ENCODE assay signal across 32 cellular contexts in the genomic region with DNA sequence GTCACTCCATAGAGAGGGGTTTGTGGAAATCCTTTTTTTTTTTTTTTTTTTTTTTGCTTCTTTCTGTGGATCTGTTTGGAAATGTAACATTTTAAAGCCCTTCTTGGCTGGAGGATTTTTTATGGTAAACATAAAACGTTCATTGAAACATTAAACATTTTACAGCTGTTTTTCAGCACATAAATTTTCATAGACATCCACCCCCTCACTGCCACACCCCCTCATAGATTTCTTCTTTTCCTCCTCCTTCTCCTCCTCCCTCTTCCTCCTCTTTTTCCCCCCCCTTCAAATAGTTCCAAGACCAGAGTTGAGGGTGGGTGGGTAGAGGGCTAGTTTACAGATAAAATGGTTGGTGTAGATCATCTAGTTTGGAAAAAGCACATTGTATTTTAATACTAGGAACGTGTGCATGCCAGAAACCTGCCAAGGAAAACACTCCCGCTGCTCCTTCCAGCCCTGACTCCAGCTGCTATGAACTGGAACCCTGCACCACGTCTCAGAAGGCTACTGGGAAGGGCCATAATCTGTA.
DNase-seq lines count a peak whose midpoint lies in the region; ATAC-seq and TF ChIP-seq lines count a peak whose summit lies in the region.
"Had no signal": no experiment of that assay in that cellular context is flagged by ENCODE, and none has a peak within 500 bp of the region (broad histone marks: within the 10 kb centered on the region; RNA-seq: fewer than 3 reads in every experiment).

No MANE protein-coding gene starts in this region.

- H3K9me3 ChIP-seq in esophagus squamous epithelium = no peaks in the 10 kb centered on the region
- no peaks in the 10 kb centered on the region for H3K9me3 ChIP-seq in smooth muscle cell (replicated peaks; ENCODE audit: low read depth)
- H3K9me3 ChIP-seq: BLaER1, HAP-1, thoracic aorta had no signal

- intact Hi-C loops in esophagus squamous epithelium (cut with DNase I) = no loop called here

- H4K20me1 ChIP-seq in smooth muscle cell (ENCODE audit: low read depth) = no peaks in the 10 kb centered on the region
- H4K20me1 ChIP-seq: BLaER1 had no signal

- H3K79me2 ChIP-seq in smooth muscle cell (ENCODE audit: low read depth) = no peaks in the 10 kb centered on the region

- no peaks in the 10 kb centered on the region for H3K27me3 ChIP-seq in esophagus squamous epithelium
- no peaks in the 10 kb centered on the region for H3K27me3 ChIP-seq in smooth muscle cell (ENCODE audit: low read depth)
- H3K27me3 ChIP-seq: BLaER1 had no signal

- no peak overlapping the region for H3K4me2 ChIP-seq in smooth muscle cell
- H3K4me2 ChIP-seq: BLaER1 had no signal

- H3K27me3 Mint-ChIP-seq in T-cell (no peaks in the 10 kb centered on the region), nephron (ENCODE audit: low read depth) (peaks cover 2% of the 10 kb centered on the region), type B pancreatic cell (no peaks in the 10 kb centered on the region)
- H3K27me3 Mint-ChIP-seq: activated CD4-positive, alpha-beta T cell treated with anti-CD3 and anti-CD28 coated beads for 36 hours; activated CD8-positive, alpha-beta T cell treated with anti-CD3 and anti-CD28 coated beads for 36 hours; stimulated activated naive CD8-positive, alpha-beta T cell treated with anti-CD3 and anti-CD28 coated beads, Interleukin-15, Interleukin-2, amounts not matched to agents 100 ng/mL and 50 ng/mL, for 24 hours had no signal

- H3K9ac ChIP-seq in smooth muscle cell (ENCODE audit: low read depth) = no peak overlapping the region
- H3K9ac ChIP-seq: BLaER1 had no signal

- H3K27ac ChIP-seq in esophagus squamous epithelium (peak overlapping the region in 3 of 4 donors; percentile 4 to 63 (median 7)), smooth muscle cell (ENCODE audit: low read depth) (no peak overlapping the region)
- H3K27ac ChIP-seq: BLaER1, coronary artery, thoracic aorta had no signal

- H3F3A ChIP-seq in smooth muscle cell (ENCODE audit: low read depth) = no peaks in the 10 kb centered on the region

- CTCF ChIA-PET in T-cell (lab: Charles Lee) = no interaction called here

- H3K4me3 Mint-ChIP-seq in T-cell (no peak overlapping the region), nephron (peak overlapping the region in 1 of 3 experiments; percentile 2), type B pancreatic cell (no peak overlapping the region)
- H3K4me3 Mint-ChIP-seq: activated CD4-positive, alpha-beta T cell treated with anti-CD3 and anti-CD28 coated beads for 36 hours; activated CD8-positive, alpha-beta T cell treated with anti-CD3 and anti-CD28 coated beads for 36 hours; natural killer cell; stimulated activated naive CD8-positive, alpha-beta T cell treated with anti-CD3 and anti-CD28 coated beads, Interleukin-15, Interleukin-2, amounts not matched to agents 100 ng/mL and 50 ng/mL, for 24 hours had no signal

- H3K36me3 ChIP-seq in esophagus squamous epithelium (no peaks in the 10 kb centered on the region), smooth muscle cell (ENCODE audit: low read depth) (no peaks in the 10 kb centered on the region)
- H3K36me3 ChIP-seq: BLaER1, HAP-1, thoracic aorta had no signal

- no peak for TF ChIP-seq CTCF in esophagus squamous epithelium (IDR thresholded peaks at IDR 0.05)
- TF ChIP-seq CTCF in nephron (IDR thresholded peaks at IDR 0.05; ENCODE audit: unreplicated experiment in 3 of 3) = no peak
- TF ChIP-seq CTCF in type B pancreatic cell (conservative IDR thresholded peaks at IDR 0.05) = no peak
- no peak for TF ChIP-seq CTCF in smooth muscle cell (IDR thresholded peaks at IDR 0.05; ENCODE audit: borderline replicate concordance, insufficient read depth, poor library complexity, severe bottlenecking)

- H3K36me3 Mint-ChIP-seq in T-cell = no peaks in the 10 kb centered on the region
- H3K36me3 Mint-ChIP-seq in nephron (ENCODE audit: low read depth) = no peaks in the 10 kb centered on the region
- H3K36me3 Mint-ChIP-seq in type B pancreatic cell = no peaks in the 10 kb centered on the region
- H3K36me3 Mint-ChIP-seq: natural killer cell had no signal

- ATAC-seq in T-cell (replicated peaks in 1 of 4) = no peak
- ATAC-seq in GM18511 (IDR thresholded peaks at IDR 0.05; ENCODE audit: unreplicated experiment) = no peak
- ATAC-seq in GM19397 (IDR thresholded peaks at IDR 0.05; ENCODE audit: unreplicated experiment) = no peak
- ATAC-seq: activated CD4-positive, alpha-beta T cell treated with anti-CD3 and anti-CD28 coated beads for 36 hours; activated CD8-positive, alpha-beta T cell treated with anti-CD3 and anti-CD28 coated beads for 36 hours; activated naive CD4-positive, alpha-beta T cell treated with anti-CD3 and anti-CD28 coated beads, Interleukin-2, amount 50 U/mL, for 72 hours; natural killer cell had no signal

- POLR2A ChIA-PET in T-cell (lab: Charles Lee) = no interaction called here

- DNase-seq in T-cell (no peak), esophagus squamous epithelium (lab: John Stamatoyannopoulos, UW) (no peak), type B pancreatic cell (ENCODE audit: extremely low spot score, unreplicated experiment) (no peak), smooth muscle cell (lab: John Stamatoyannopoulos, UW; ENCODE audit: unreplicated experiment) (no peak)
- DNase-seq: activated CD4-positive, alpha-beta T cell treated with anti-CD3 and anti-CD28 coated beads for 36 hours; activated CD8-positive, alpha-beta memory T cell treated with anti-CD3 and anti-CD28 coated beads, Interleukin-2, amount 50 U/mL, for 48 hours; activated CD8-positive, alpha-beta T cell treated with anti-CD3 and anti-CD28 coated beads for 36 hours; amygdala; COR-L47; effector memory CD4-positive, alpha-beta T cell; glutamatergic neuron; IMR-90; islet precursor cell; midbrain; MV-4-11; natural killer cell; NCI-H146; NCI-H2107; NCI-H345; NCI-H82; SHP77 treated with DMSO at 0.1 percent for 48 hours; small intestine had no signal

- H3K4me3 ChIP-seq in esophagus squamous epithelium (no peak overlapping the region), smooth muscle cell (no peak overlapping the region)
- H3K4me3 ChIP-seq: BLaER1, coronary artery, HAP-1, thoracic aorta had no signal

- no peak for TF ChIP-seq POLR2A in esophagus squamous epithelium (IDR thresholded peaks at IDR 0.05)

- H3K4me1 ChIP-seq in esophagus squamous epithelium (peaks cover 0 to 40% (median 4%) of the 10 kb centered on the region in 3 donors), smooth muscle cell (ENCODE audit: low read depth) (no peaks in the 10 kb centered on the region)
- H3K4me1 ChIP-seq: HAP-1 had no signal

- H3K4me1 Mint-ChIP-seq in T-cell (peaks cover 35 to 61% (median 56%) of the 10 kb centered on the region in 3 donors), nephron (peaks cover 59% of the 10 kb centered on the region), type B pancreatic cell (ENCODE audit: unreplicated experiment) (peaks cover 34% of the 10 kb centered on the region)

- WGBS in esophagus squamous epithelium, 2 donors = 31 to 54% methylated on average over 4 of the region's 4 CpGs
- WGBS in smooth muscle cell (ENCODE audit: low lambda C conversion rate) = 69% methylated on average over 4 of the region's 4 CpGs

- no peak overlapping the region for H2AFZ ChIP-seq in smooth muscle cell (ENCODE audit: low read depth)

- H3K27ac Mint-ChIP-seq in T-cell = peak overlapping the region; percentile 53 to 65
- peak overlapping the region; percentile 85 to 93 (median 88) for H3K27ac Mint-ChIP-seq in nephron
- H3K27ac Mint-ChIP-seq in type B pancreatic cell = peak overlapping the region; percentile 26
- H3K27ac Mint-ChIP-seq: activated CD4-positive, alpha-beta T cell treated with anti-CD3 and anti-CD28 coated beads for 36 hours; activated CD8-positive, alpha-beta T cell treated with anti-CD3 and anti-CD28 coated beads for 36 hours; activated T-helper 2 cell treated with anti-CD3 and anti-CD28 coated beads, Interferon-gamma antibody, Interleukin-2, Interleukin-4, amounts not matched to agents 10 μg/mL and 5 μg/mL and 100 μg/mL, durations not matched to agents 14 hours and 24 hours and 36 hours; natural killer cell; stimulated activated naive CD8-positive, alpha-beta T cell treated with anti-CD3 and anti-CD28 coated beads, Interleukin-15, Interleukin-2, amounts not matched to agents 100 ng/mL and 50 ng/mL, for 24 hours had no signal

- peaks cover 0 to 4% (median 0%) of the 10 kb centered on the region in 3 donors for H3K9me3 Mint-ChIP-seq in T-cell
- H3K9me3 Mint-ChIP-seq in nephron = no peaks in the 10 kb centered on the region
- H3K9me3 Mint-ChIP-seq in type B pancreatic cell = peaks cover 5% of the 10 kb centered on the region
- H3K9me3 Mint-ChIP-seq: activated naive CD4-positive, alpha-beta T cell treated with anti-CD3 and anti-CD28 coated beads, Interleukin-2, amount 50 U/mL, for 72 hours; natural killer cell; stimulated activated naive CD8-positive, alpha-beta T cell treated with anti-CD3 and anti-CD28 coated beads, Interleukin-15, Interleukin-2, amounts not matched to agents 100 ng/mL and 50 ng/mL, for 24 hours had no signal

Comparison
In these comparisons a context has a peak if more than half of its experiments do, and no peak if none do; other contexts are left out.
1. H3K27ac Mint-ChIP-seq: peak in every context shown above with its lines; median percentile 88 in nephron; 59 in T-cell; 26 in type B pancreatic cell.